ENCODE assay signal across 2 cellular contexts in the genomic region with DNA sequence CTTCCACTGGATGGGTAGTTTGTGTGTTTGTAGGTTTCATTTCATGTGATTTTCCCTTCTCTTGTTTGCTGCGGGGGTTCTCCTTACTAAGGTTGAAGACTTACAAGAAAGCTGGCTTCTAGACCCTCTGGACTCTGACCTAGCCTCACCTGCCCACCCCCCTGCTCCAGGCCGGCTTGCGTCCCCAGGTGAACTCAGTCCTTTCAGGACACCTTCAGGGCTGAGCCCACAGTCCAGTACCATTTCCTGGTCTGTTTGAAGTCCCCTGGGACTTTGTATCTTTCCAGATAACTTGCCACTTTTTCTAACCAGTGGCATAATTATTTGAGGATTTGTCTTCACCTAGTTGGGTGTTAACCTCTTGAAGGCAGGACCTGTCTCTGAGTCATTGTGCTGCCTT.
A peak's percentile ranks its signal among the peaks of the same experiment; 100 is the strongest.
TF ChIP-seq lines count a peak whose summit lies in the region.

No MANE protein-coding gene starts in this region.

TF ChIP-seq in HepG2, 621 proteins besides CTCF, POLR2A, EP300 and RAD21 (continues in another document):
- TF ChIP-seq ETV5 (CRISPR knock-in tag; IDR thresholded peaks at IDR 0.05; ENCODE audit: borderline replicate concordance) (peak; percentile 29; the same call in 1 of the 2 replicates), SOX6 (IDR thresholded peaks at IDR 0.05) (no peak), SOX6 (CRISPR knock-in tag; IDR thresholded peaks at IDR 0.05) (0 out of 2 replicates have a peak, but pooled peaks have one; percentile 20), ZBTB4 (CRISPR knock-in tag; IDR thresholded peaks at IDR 0.05; ENCODE audit: borderline replicate concordance) (no peak), ZEB1 (IDR thresholded peaks at IDR 0.05; ENCODE audit: insufficient replicate concordance, low read depth) (peak; percentile 40), RAD51 (IDR thresholded peaks at IDR 0.05; ENCODE audit: borderline replicate concordance) (no peak), HDAC2 (CRISPR knock-in tag; IDR thresholded peaks at IDR 0.05) (0 out of 2 replicates have a peak, but pooled peaks have one; percentile 21), ZMYM3 (CRISPR knock-in tag; IDR thresholded peaks at IDR 0.05) (peak; percentile 20; the same call in 1 of the 2 replicates), PHF21A (CRISPR knock-in tag; IDR thresholded peaks at IDR 0.05) (0 out of 2 replicates have a peak, but pooled peaks have one; percentile 20), SYNCRIP (IDR thresholded peaks at IDR 0.05; ENCODE audit: insufficient read depth, low read depth, low read length) (no peak), BRCA1 (CRISPR knock-in tag; IDR thresholded peaks at IDR 0.05) (no peak), SALL1 (CRISPR knock-in tag; IDR thresholded peaks at IDR 0.05) (peak; percentile 40; the same call in 1 of the 2 replicates)
- TF ChIP-seq, protein P1, sequence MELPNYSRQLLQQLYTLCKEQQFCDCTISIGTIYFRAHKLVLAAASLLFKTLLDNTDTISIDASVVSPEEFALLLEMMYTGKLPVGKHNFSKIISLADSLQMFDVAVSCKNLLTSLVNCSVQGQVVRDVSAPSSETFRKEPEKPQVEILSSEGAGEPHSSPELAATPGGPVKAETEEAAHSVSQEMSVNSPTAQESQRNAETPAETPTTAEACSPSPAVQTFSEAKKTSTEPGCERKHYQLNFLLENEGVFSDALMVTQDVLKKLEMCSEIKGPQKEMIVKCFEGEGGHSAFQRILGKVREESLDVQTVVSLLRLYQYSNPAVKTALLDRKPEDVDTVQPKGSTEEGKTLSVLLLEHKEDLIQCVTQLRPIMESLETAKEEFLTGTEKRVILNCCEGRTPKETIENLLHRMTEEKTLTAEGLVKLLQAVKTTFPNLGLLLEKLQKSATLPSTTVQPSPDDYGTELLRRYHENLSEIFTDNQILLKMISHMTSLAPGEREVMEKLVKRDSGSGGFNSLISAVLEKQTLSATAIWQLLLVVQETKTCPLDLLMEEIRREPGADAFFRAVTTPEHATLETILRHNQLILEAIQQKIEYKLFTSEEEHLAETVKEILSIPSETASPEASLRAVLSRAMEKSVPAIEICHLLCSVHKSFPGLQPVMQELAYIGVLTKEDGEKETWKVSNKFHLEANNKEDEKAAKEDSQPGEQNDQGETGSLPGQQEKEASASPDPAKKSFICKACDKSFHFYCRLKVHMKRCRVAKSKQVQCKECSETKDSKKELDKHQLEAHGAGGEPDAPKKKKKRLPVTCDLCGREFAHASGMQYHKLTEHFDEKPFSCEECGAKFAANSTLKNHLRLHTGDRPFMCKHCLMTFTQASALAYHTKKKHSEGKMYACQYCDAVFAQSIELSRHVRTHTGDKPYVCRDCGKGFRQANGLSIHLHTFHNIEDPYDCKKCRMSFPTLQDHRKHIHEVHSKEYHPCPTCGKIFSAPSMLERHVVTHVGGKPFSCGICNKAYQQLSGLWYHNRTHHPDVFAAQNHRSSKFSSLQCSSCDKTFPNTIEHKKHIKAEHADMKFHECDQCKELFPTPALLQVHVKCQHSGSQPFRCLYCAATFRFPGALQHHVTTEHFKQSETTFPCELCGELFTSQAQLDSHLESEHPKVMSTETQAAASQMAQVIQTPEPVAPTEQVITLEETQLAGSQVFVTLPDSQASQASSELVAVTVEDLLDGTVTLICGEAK (IDR thresholded peaks at IDR 0.05): no peak
- TF ChIP-seq, protein P1 (CRISPR knock-in tag; IDR thresholded peaks at IDR 0.05): 0 out of 2 replicates have a peak, but pooled peaks have one; percentile 25

TF ChIP-seq in WTC11, 78 proteins besides CTCF, POLR2A, EP300 and RAD21:
- no peak for TF ChIP-seq CREM (CRISPR knock-in tag; IDR thresholded peaks at IDR 0.05)
- TF ChIP-seq, protein P2, sequence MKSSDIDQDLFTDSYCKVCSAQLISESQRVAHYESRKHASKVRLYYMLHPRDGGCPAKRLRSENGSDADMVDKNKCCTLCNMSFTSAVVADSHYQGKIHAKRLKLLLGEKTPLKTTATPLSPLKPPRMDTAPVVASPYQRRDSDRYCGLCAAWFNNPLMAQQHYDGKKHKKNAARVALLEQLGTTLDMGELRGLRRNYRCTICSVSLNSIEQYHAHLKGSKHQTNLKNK (CRISPR knock-in tag; IDR thresholded peaks at IDR 0.05): no peak
- no peak for TF ChIP-seq ATF1 (CRISPR knock-in tag; IDR thresholded peaks at IDR 0.05)
- TF ChIP-seq, protein P3, sequence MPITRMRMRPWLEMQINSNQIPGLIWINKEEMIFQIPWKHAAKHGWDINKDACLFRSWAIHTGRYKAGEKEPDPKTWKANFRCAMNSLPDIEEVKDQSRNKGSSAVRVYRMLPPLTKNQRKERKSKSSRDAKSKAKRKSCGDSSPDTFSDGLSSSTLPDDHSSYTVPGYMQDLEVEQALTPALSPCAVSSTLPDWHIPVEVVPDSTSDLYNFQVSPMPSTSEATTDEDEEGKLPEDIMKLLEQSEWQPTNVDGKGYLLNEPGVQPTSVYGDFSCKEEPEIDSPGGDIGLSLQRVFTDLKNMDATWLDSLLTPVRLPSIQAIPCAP (CRISPR knock-in tag; IDR thresholded peaks at IDR 0.05): no peak
- TF ChIP-seq NR1H2 (CRISPR knock-in tag; IDR thresholded peaks at IDR 0.05): no peak
- TF ChIP-seq ZNF416 (CRISPR knock-in tag; IDR thresholded peaks at IDR 0.05): no peak
- no peak for TF ChIP-seq ZBTB21 (CRISPR knock-in tag; IDR thresholded peaks at IDR 0.05; ENCODE audit: borderline replicate concordance)
- TF ChIP-seq ZNF138 (CRISPR knock-in tag; conservative IDR thresholded peaks at IDR 0.05): no peak
- no peak for TF ChIP-seq SMAD4 (CRISPR knock-in tag; IDR thresholded peaks at IDR 0.05)
